Comparison of ENCODE assay signal across 14 cellular contexts in genomic region chr11:59095972-59096575, GRCh38. TPM values are rescaled to one million over a fixed set of nuclear protein-coding genes. Genes with fewer than 3 reads are reported as not detected.
A peak's percentile ranks its signal among the peaks of the same experiment; 100 is the strongest.
DNase-seq lines count a peak whose midpoint lies in the region; ATAC-seq and TF ChIP-seq lines count a peak whose summit lies in the region.
"Not testable (repeated sequence)": the region's sequence is repeated elsewhere in the genome, so short reads cannot be mapped to it uniquely, and the experiment has no call there.
"Had no signal": no experiment of that assay in that cellular context is flagged by ENCODE, and none has a peak within 500 bp of the region (broad histone marks: within the 10 kb centered on the region; RNA-seq: fewer than 3 reads in every experiment).

No MANE protein-coding gene starts in this region.

- H3K4me2 ChIP-seq in GM23338 (peak overlapping the region; percentile 52), OCI-LY1 (ENCODE audit: low read length) (peak overlapping the region; percentile 98)

- not testable (repeated sequence) for H3K27me3 ChIP-seq in GM23338 (ENCODE audit: insufficient read depth); OCI-LY1 (ENCODE audit: insufficient read depth, low read length)

- not testable (repeated sequence) for H3K9me2 ChIP-seq in GM23338 (ENCODE audit: insufficient read depth); OCI-LY1 (ENCODE audit: low read depth, low read length)

- not testable (repeated sequence) for H3K79me2 ChIP-seq in GM23338 (replicated peaks; ENCODE audit: insufficient read depth)
- H3K79me2 ChIP-seq in OCI-LY1 (ENCODE audit: insufficient read depth, low read length) = peaks cover 24% of the 10 kb centered on the region

- not testable (repeated sequence) for H3K36me3 ChIP-seq in GM23338 (ENCODE audit: insufficient read depth)
- peaks cover 79% of the 10 kb centered on the region for H3K36me3 ChIP-seq in OCI-LY1 (ENCODE audit: insufficient read depth, low read length)

- H3K9me3 ChIP-seq in OCI-LY1 (ENCODE audit: low read length) = not testable (repeated sequence)

- CTCF ChIA-PET in WTC11 (lab: Charles Lee) = interaction anchor here (0.7 to 2.9 kb wide), 7 partner anchors 11 to 169 kb away, joined by 3 to 30 read pairs (median 6); partner anchors contain the start of gene FAM111B

- not testable (repeated sequence) for H3F3A ChIP-seq in GM23338 (replicated peaks; ENCODE audit: low read depth); OCI-LY1 (ENCODE audit: insufficient read depth, low read length)

- peaks cover 69% of the 10 kb centered on the region for H3K4me1 ChIP-seq in GM23338 (ENCODE audit: insufficient read depth)
- peaks cover 55% of the 10 kb centered on the region for H3K4me1 ChIP-seq in OCI-LY1 (ENCODE audit: insufficient read depth, low read length, severe bottlenecking)

- H3K36me3 Mint-ChIP-seq in GM23338 (ENCODE audit: low read depth) (peaks cover 16% of the 10 kb centered on the region; the same call in 1 of the 3 replicates), memory B cell (peaks cover 30% of the 10 kb centered on the region)
- H3K36me3 Mint-ChIP-seq in WTC11 = not testable (repeated sequence)
- H3K36me3 Mint-ChIP-seq in stimulated activated memory B cell treated with anti-CD40 and anti-IgM and Interleukin-4, amounts not matched to agents 10 μg/mL and 1 μg/mL and 100 μg/mL, for 72 hours = peaks cover 83% of the 10 kb centered on the region

- H3K4me3 ChIP-seq in GM23338 = not testable (repeated sequence)
- peak overlapping the region; percentile 83 for H3K4me3 ChIP-seq in OCI-LY1 (ENCODE audit: low read depth, low read length, poor library complexity, severe bottlenecking)

- H2AFZ ChIP-seq in GM23338; OCI-LY1 (ENCODE audit: low read length): not testable (repeated sequence)

- H4K20me1 ChIP-seq in GM23338 (replicated peaks; ENCODE audit: insufficient read depth); OCI-LY1 (ENCODE audit: insufficient read depth, low read length): not testable (repeated sequence)

- H3K27ac Mint-ChIP-seq in GM23338 = not testable (repeated sequence)
- H3K27ac Mint-ChIP-seq in WTC11 = peak overlapping the region; percentile 36; the same call in 1 of the 2 replicates
- peak overlapping the region; percentile 80 for H3K27ac Mint-ChIP-seq in memory B cell
- H3K27ac Mint-ChIP-seq in stimulated activated memory B cell treated with anti-CD40 and anti-IgM and Interleukin-4, amounts not matched to agents 10 μg/mL and 1 μg/mL and 100 μg/mL, for 72 hours = peak overlapping the region; percentile 73

- DNase-seq in GM23338 (ENCODE audit: low spot score); WTC11 (ENCODE audit: low spot score); left lobe of liver (ENCODE audit: low spot score); memory B cell (ENCODE audit: low spot score in 2 of 2): not testable (repeated sequence)

- not testable (repeated sequence) for TF ChIP-seq CTCF in GM23338 (conservative IDR thresholded peaks at IDR 0.05; ENCODE audit: low read depth in 2 of 2); OCI-LY1 (IDR thresholded peaks at IDR 0.05; ENCODE audit: low read length); WTC11 (IDR thresholded peaks at IDR 0.05)

- not testable (repeated sequence) for ATAC-seq in GM23338; WTC11; memory B cell (ENCODE audit: low read depth); stimulated activated memory B cell treated with anti-CD40 and anti-IgM and Interleukin-4, amounts not matched to agents 10 μg/mL and 1 μg/mL and 100 μg/mL, for 72 hours
- ATAC-seq in left lobe of liver = peak; percentile 95

- not testable (repeated sequence) for H3K4me3 Mint-ChIP-seq in GM23338
- H3K4me3 Mint-ChIP-seq in WTC11 (0 out of 2 replicates have a peak overlapping the region, but pooled peaks have one; percentile 5), memory B cell (peak overlapping the region; percentile 77)
- peak overlapping the region; percentile 43 for H3K4me3 Mint-ChIP-seq in stimulated activated memory B cell treated with anti-CD40 and anti-IgM and Interleukin-4, amounts not matched to agents 10 μg/mL and 1 μg/mL and 100 μg/mL, for 72 hours

- POLR2A ChIA-PET in WTC11 (lab: Charles Lee) = not testable (repeated sequence)

- peak overlapping the region; percentile 27; the same call in 1 of the 2 replicates for H3K9ac ChIP-seq in OCI-LY1 (ENCODE audit: low read length)

- H3K4me1 Mint-ChIP-seq in GM23338 = peaks cover 75% of the 10 kb centered on the region
- peaks cover 80% of the 10 kb centered on the region for H3K4me1 Mint-ChIP-seq in WTC11
- peaks cover 51% of the 10 kb centered on the region for H3K4me1 Mint-ChIP-seq in memory B cell
- peaks cover 86% of the 10 kb centered on the region for H3K4me1 Mint-ChIP-seq in stimulated activated memory B cell treated with anti-CD40 and anti-IgM and Interleukin-4, amounts not matched to agents 10 μg/mL and 1 μg/mL and 100 μg/mL, for 72 hours

- not testable (repeated sequence) for H3K27me3 Mint-ChIP-seq in GM23338 (ENCODE audit: insufficient read depth, low read depth, poor library complexity); WTC11 (ENCODE audit: low read depth); memory B cell; stimulated activated memory B cell treated with anti-CD40 and anti-IgM and Interleukin-4, amounts not matched to agents 10 μg/mL and 1 μg/mL and 100 μg/mL, for 72 hours

- H3K9me3 Mint-ChIP-seq in GM23338; WTC11; memory B cell; stimulated activated memory B cell treated with anti-CD40 and anti-IgM and Interleukin-4, amounts not matched to agents 10 μg/mL and 1 μg/mL and 100 μg/mL, for 72 hours: not testable (repeated sequence)

- H3K27ac ChIP-seq in GM23338 (ENCODE audit: low read depth) = not testable (repeated sequence)
- peak overlapping the region; percentile 98 for H3K27ac ChIP-seq in OCI-LY1 (ENCODE audit: low read depth, low read length, poor library complexity, severe bottlenecking)

RNA-seq across cellular contexts. Expression of gene GLYATL1B, which starts 10.0 kb away (rescaled TPM):
- 0.90 TPM in 1 of 2 replicates, not detected in the other for total RNA-seq in GM23338 (2014; rRNA removed; shearing (Covaris generic))
- polyA plus RNA-seq in GM23338 (2016; fragmentation: Nextera tagmentation; extraction: Ambion mirVana) = 0.27 TPM in 1 of 2 replicates, not detected in the other
- total RNA-seq in WTC11 (2021) (0.21 TPM in 1 of 3 replicates, not detected in the others), left lobe of liver (0.68 TPM)
- total RNA-seq: A172; A673; Caco-2; CD4-positive, CD25-positive, alpha-beta regulatory T cell; CD8-positive, alpha-beta T cell; GM23248; H4; H9 had no signal
- polyA plus RNA-seq: CD4-positive, CD25-positive, alpha-beta regulatory T cell; GM23248 had no signal

RNA-seq across cellular contexts. Expression of gene FAM111B, which starts 11.0 kb away (rescaled TPM):
- 27.9 and 30.6 TPM in 2 replicates for total RNA-seq in GM23338 (2014; rRNA removed; shearing (Covaris generic))
- polyA plus RNA-seq in GM23338 (2016; fragmentation: Nextera tagmentation; extraction: Ambion mirVana) = 28.2 and 40.7 TPM in 2 replicates
- total RNA-seq in WTC11 (2021) = 16.3 to 25.5 TPM (median 17.7 TPM) in 3 replicates
- 0.23 TPM for total RNA-seq in left lobe of liver

RNA-seq across cellular contexts. Expression of gene FAM111A, which starts 46.6 kb away (rescaled TPM):
- total RNA-seq in GM23338 (2014; rRNA removed; shearing (Covaris generic)) = 31.7 and 38.1 TPM in 2 replicates
- 18.9 and 23.0 TPM in 2 replicates for polyA plus RNA-seq in GM23338 (2016; fragmentation: Nextera tagmentation; extraction: Ambion mirVana)
- total RNA-seq in WTC11 (2021) = 18.8 to 24.4 TPM (median 22.0 TPM) in 3 replicates
- total RNA-seq in left lobe of liver = 9.3 TPM

Comparison
In these comparisons a context has a peak if more than half of its experiments do, and no peak if none do; other contexts are left out.
1. RNA of gene FAM111B, which starts 11.0 kb away (total RNA-seq): 27.9 to 30.6 TPM in GM23338 and 16.3 to 25.5 TPM in WTC11; 0.23 TPM in left lobe of liver (single experiment); every median in the first group is over 10 times any median in the second.